Comparison of ENCODE assay signal across 22 cellular contexts in the genomic region with DNA sequence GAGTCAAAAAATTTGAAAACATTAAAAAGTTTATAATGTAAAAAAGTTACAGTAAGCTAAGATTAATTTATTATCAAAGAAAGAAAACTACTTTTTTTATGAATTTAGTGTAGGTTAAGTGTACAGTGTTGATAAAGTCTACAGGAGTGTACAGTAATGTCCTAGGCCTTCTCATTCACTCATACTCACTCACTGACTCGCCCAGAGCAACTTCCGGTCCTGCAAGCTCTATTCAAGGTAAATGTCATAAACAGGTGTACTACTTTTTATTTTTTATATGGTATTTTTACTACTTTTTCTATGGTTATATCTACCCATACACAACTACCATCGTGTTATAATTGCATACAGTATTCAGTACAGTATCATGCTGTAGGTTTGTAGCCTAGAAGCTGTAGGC.
"Had no signal": no experiment of that assay in that cellular context is flagged by ENCODE, and none has a peak within 500 bp of the region (broad histone marks: within the 10 kb centered on the region; RNA-seq: fewer than 3 reads in every experiment).

No MANE protein-coding gene starts in this region.

- FAIRE-seq: keratinocyte, urothelium cell line had no signal

- H3K27ac ChIP-seq: gastrocnemius medialis, prostate gland, right atrium auricular region, stomach, thyroid gland, upper lobe of left lung had no signal

- H3K27me3 ChIP-seq: gastrocnemius medialis, right atrium auricular region, stomach, thyroid gland, upper lobe of left lung had no signal

- H3K4me3 ChIP-seq: gastrocnemius medialis, lung, prostate gland, right atrium auricular region, stomach, thyroid gland, upper lobe of left lung had no signal

- H3K36me3 ChIP-seq: gastrocnemius medialis, prostate gland, right atrium auricular region, stomach, thyroid gland, upper lobe of left lung had no signal

- H3K9me3 ChIP-seq: gastrocnemius medialis, prostate gland, right atrium auricular region, stomach, thyroid gland, upper lobe of left lung had no signal

- ATAC-seq: effector memory CD8-positive, alpha-beta T cell; gastrocnemius medialis; left lobe of liver; naive thymus-derived CD8-positive, alpha-beta T cell; sciatic nerve; stimulated activated effector memory CD8-positive, alpha-beta T cell treated with anti-CD3 and anti-CD28 coated beads, Interleukin-12 subunit alpha, Interleukin-12 subunit beta, amount 100 ng/mL, for 72 hours had no signal

- DNase-seq: cortex of kidney; effector memory CD8-positive, alpha-beta T cell; gastrocnemius medialis; head of caudate nucleus; mesenchymal stem cell; naive thymus-derived CD8-positive, alpha-beta T cell; nephron progenitor cell; nucleus accumbens; stimulated activated CD4-positive, alpha-beta T cell treated with anti-CD3 and anti-CD28 coated beads, Interleukin-2, amount 100 ng/mL, for 24 hours; stimulated activated CD4-positive, alpha-beta T cell treated with anti-CD3 and anti-CD28 coated beads, Interleukin-4, amount 100 ng/mL, for 24 hours; stimulated activated naive CD4-positive, alpha-beta T cell treated with Interleukin-2 at 50 U/mL for 16 hours; stomach; thyroid gland; upper lobe of left lung had no signal

- H3K4me1 ChIP-seq: gastrocnemius medialis, prostate gland, right atrium auricular region, stomach, thyroid gland, upper lobe of left lung had no signal
